Comparison of ENCODE assay signal across 8 cellular contexts in the genomic region with DNA sequence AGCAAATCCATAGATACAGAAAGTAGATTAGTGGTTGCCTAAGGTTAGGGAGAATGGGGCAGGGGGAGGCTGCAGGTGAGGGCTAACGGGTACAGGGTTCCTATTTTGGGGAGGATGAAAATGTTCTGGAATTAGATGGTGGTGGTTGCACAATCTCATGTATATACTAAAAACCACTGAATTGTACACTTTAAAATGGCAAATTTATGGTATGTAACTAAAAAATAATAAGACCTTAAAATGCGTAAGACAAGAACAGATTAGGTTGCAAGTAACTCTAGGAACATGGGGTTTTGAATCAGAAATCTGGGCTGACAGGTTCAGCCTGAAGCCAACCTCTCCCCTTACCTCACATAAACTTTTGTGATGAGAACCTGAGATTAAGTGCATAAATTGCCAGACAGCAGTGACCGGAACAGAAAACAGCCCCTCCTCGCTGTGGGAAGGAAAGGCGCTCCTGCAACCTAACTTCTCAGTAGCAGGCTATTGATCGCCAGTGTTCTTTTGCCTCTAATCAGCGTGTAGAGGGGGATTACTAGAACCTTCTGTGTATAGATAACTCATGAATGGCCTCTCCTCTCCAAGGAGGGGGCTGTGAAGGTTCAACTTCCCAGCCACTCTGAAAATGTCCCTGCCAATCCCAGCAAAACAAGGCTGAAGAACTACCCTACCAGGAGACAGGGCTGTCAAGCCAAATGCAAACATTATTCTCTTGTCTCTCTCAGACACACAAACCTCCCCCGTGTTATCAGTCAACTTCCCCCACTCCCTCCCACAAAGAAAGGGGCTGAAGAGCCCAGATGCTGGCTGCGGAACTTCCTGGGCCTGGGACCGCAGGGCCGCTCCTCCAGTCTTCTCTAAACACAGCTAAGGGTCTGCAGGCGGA. TPM values are rescaled to one million over a fixed set of nuclear protein-coding genes. Genes with fewer than 3 reads are reported as not detected.
DNase-seq lines count a peak whose midpoint lies in the region; ATAC-seq, FAIRE-seq and TF ChIP-seq lines count a peak whose summit lies in the region.

No MANE protein-coding gene starts in this region.

- H3K4me1 ChIP-seq in A549 (peaks cover 62% of the 10 kb centered on the region), HUES64 (ENCODE audit: insufficient read depth, low read length) (peaks cover 15% of the 10 kb centered on the region)

- peaks cover 37% of the 10 kb centered on the region for H3K4me1 Mint-ChIP-seq in memory B cell

- no peak for TF ChIP-seq EP300 in A549 (IDR thresholded peaks at IDR 0.05)

- H3K4me3 ChIP-seq in A549 (peak overlapping the region; percentile 78), HUES64 (ENCODE audit: low read length) (peak overlapping the region; percentile 90), astrocyte of the cerebellum (ENCODE audit: low read depth, low read length) (peak overlapping the region; percentile 99)

- H3K4me2 ChIP-seq in A549: peak overlapping the region; percentile 77

- no peak for TF ChIP-seq RAD21 in A549 (conservative IDR thresholded peaks at IDR 0.05 in 1 of 2, IDR thresholded peaks at IDR 0.05 in 1 of 2)

- peak overlapping the region; percentile 34 for H3K4me3 Mint-ChIP-seq in memory B cell

- no peak for TF ChIP-seq POLR2A in A549 (IDR thresholded peaks at IDR 0.05; ENCODE audit: low read length)

- ATAC-seq in A549 (no peak; a peak in 2 of 6 replicates), memory B cell (ENCODE audit: low read depth) (no peak), HG03135 (IDR thresholded peaks at IDR 0.05; ENCODE audit: unreplicated experiment) (no peak), HG02981 (IDR thresholded peaks at IDR 0.05; ENCODE audit: unreplicated experiment) (no peak)

- CTCF ChIA-PET in A549 (lab: Yijun Ruan, JAX): no interaction called here

- POLR2A ChIA-PET in A549 (lab: Yijun Ruan, JAX): no interaction called here

- H3K27ac ChIP-seq in A549 (peak overlapping the region; percentile 95), HUES64 (ENCODE audit: low read depth, low read length) (peak overlapping the region; percentile 36; the same call in 1 of the 2 replicates)

- no peak for FAIRE-seq in A549 (lab: Jason Lieb, UNC)

- 0 out of 2 replicates have a peak overlapping the region, but pooled peaks have one; percentile 86 for H3K9ac ChIP-seq in HUES64 (ENCODE audit: low read depth, low read length)

- no peak overlapping the region for H3K27ac Mint-ChIP-seq in memory B cell

- H3K9me3 ChIP-seq in A549 (peaks cover 5% of the 10 kb centered on the region; the same call in 1 of the 3 replicates), HUES64 (ENCODE audit: insufficient read depth, low read depth, low read length) (peaks cover 6% of the 10 kb centered on the region)

- H3K27me3 ChIP-seq in HUES64 (ENCODE audit: insufficient read depth, low read length): peaks cover 8% of the 10 kb centered on the region

- DNase-seq in A549 (ENCODE audit: low read depth in 1 of 2, low spot score in 1 of 2): no peak
- no peak for DNase-seq in astrocyte of the cerebellum (ENCODE audit: low read depth)
- DNase-seq in memory B cell (ENCODE audit: low spot score in 2 of 2): no peak
- DNase-seq in HuH-7 (ENCODE audit: low spot score): no peak
- DNase-seq in SHP77 treated with DMSO at 0.1 percent for 48 hours (lab: John Stamatoyannopoulos, UW): no peak

- TF ChIP-seq CTCF in A549 (IDR thresholded peaks at IDR 0.05): no peak
- no peak for TF ChIP-seq CTCF in astrocyte of the cerebellum (IDR thresholded peaks at IDR 0.05; ENCODE audit: low read depth, low read length, missing control alignments)

- H3K36me3 Mint-ChIP-seq in memory B cell: no peaks in the 10 kb centered on the region

- H3K9me3 Mint-ChIP-seq in memory B cell: peaks cover 2% of the 10 kb centered on the region

- 66% methylated on average over 12 of the region's 12 CpGs for WGBS in A549 (ENCODE audit: missing lambda C conversion rate)
- WGBS in HUES64: 77% methylated on average over 12 of the region's 12 CpGs

- H3K36me3 ChIP-seq in HUES64 (ENCODE audit: insufficient read depth, low read length): peaks cover 17% of the 10 kb centered on the region

- in situ Hi-C loops in astrocyte of the cerebellum (cut with HindIII; ENCODE audit: low sequenced_read_pairs): no loop called here

- H3K27me3 Mint-ChIP-seq in memory B cell: peaks cover 2% of the 10 kb centered on the region

TF ChIP-seq in A549, 52 proteins besides CTCF, POLR2A, EP300 and RAD21:
- 0 out of 2 replicates have a peak, but pooled peaks have one; percentile 0 for TF ChIP-seq MYC (IDR thresholded peaks at IDR 0.05; ENCODE audit: borderline replicate concordance, low read length)
- TF ChIP-seq CEBPB (IDR thresholded peaks at IDR 0.05): peak; percentile 44 to 46; a peak in 3 of 4 replicates
- no peak for TF ChIP-seq JUNB (IDR thresholded peaks at IDR 0.05)
TF ChIP-seq in A549: peak in this region for 2.

RNA-seq across cellular contexts. Expression of gene SSH1, which starts 1.9 kb away (rescaled TPM):
- polyA plus RNA-seq in A549 (2011; rRNA removed) (24.1 and 26.2 TPM in 2 replicates), A549 (2017; fragmentation: RNase III; extraction: RNeasy Plus Mini Kit Qiagen cat#74134 plus additional on column Dnase treatment) (15.4 to 16.7 TPM (median 16.6 TPM) in 3 replicates)
- polyA plus RNA-seq in A549 (2012; cell fraction: cytosol; rRNA removed): 14.4 and 19.0 TPM in 2 replicates
- polyA plus RNA-seq in A549 (2012; cell fraction: nucleus; rRNA removed): 24.4 and 26.2 TPM in 2 replicates
- 35.1 and 37.2 TPM in 2 replicates for polyA minus RNA-seq in A549 (2011; rRNA and poly(A)+ RNA removed)
- 9.7 TPM for polyA plus RNA-seq in HUES64 (2013, experiment 1 of 2)
- polyA plus RNA-seq in HUES64 (2013, experiment 2 of 2): 11.3 TPM

RNA-seq across cellular contexts. Expression of gene DAO, which starts 24.4 kb away (rescaled TPM):
- not detected in 2 replicates for polyA plus RNA-seq in A549 (2011; rRNA removed)
- polyA plus RNA-seq in A549 (2012; cell fraction: cytosol; rRNA removed): 0.01 TPM in 1 of 2 replicates, not detected in the other
- not detected in 2 replicates for polyA plus RNA-seq in A549 (2012; cell fraction: nucleus; rRNA removed)
- polyA plus RNA-seq in A549 (2017; fragmentation: RNase III; extraction: RNeasy Plus Mini Kit Qiagen cat#74134 plus additional on column Dnase treatment): not detected in 3 replicates
- polyA minus RNA-seq in A549 (2011; rRNA and poly(A)+ RNA removed): not detected in 2 replicates
- polyA plus RNA-seq in HUES64 (2013, experiment 1 of 2): not detected
- not detected for polyA plus RNA-seq in HUES64 (2013, experiment 2 of 2)
